ENCODE assay signal across 23 cellular contexts in genomic region chr7:55342216-55342871, GRCh38.
"Had no signal": no experiment of that assay in that cellular context is flagged by ENCODE, and none has a peak within 500 bp of the region (broad histone marks: within the 10 kb centered on the region; RNA-seq: fewer than 3 reads in every experiment).

No MANE protein-coding gene starts in this region.

- H2AFZ ChIP-seq: hepatocyte had no signal

- H3K4me1 Mint-ChIP-seq: immature natural killer cell, mesothelial cell of epicardium had no signal

- H3K79me2 ChIP-seq: hepatocyte had no signal

- H3K9me3 Mint-ChIP-seq: immature natural killer cell had no signal

- H3K27me3 ChIP-seq: hepatocyte had no signal

- H3K4me3 Mint-ChIP-seq: immature natural killer cell, mesothelial cell of epicardium had no signal

- H3K4me3 ChIP-seq: coronary artery, dorsolateral prefrontal cortex, esophagus muscularis mucosa, gastroesophageal sphincter, heart left ventricle, hepatocyte, left lung, lower lobe of right lung, mucosa of descending colon had no signal

- H3K4me2 ChIP-seq: hepatocyte had no signal

- H3K27ac ChIP-seq: coronary artery, dorsolateral prefrontal cortex, esophagus muscularis mucosa, foreskin keratinocyte, gastroesophageal sphincter, heart left ventricle, hepatocyte, left lung, lower lobe of right lung had no signal

- H3K27ac Mint-ChIP-seq: immature natural killer cell, mesothelial cell of epicardium had no signal

- FAIRE-seq: colon, endothelial cell of umbilical vein, frontal cortex had no signal

- ATAC-seq: foreskin keratinocyte, gastroesophageal sphincter, heart left ventricle, left cardiac atrium, left lung, left ventricle myocardium superior, mucosa of descending colon had no signal

- DNase-seq: dermis blood vessel endothelial cell; dorsolateral prefrontal cortex; effector CD4-positive, alpha-beta T cell; effector memory CD4-positive, alpha-beta T cell; foreskin keratinocyte; heart left ventricle; hypothalamus; immature natural killer cell; islet precursor cell; left cardiac atrium; left lung; left ventricle myocardium superior; lower lobe of right lung; mesenchymal stem cell; mucosa of descending colon had no signal

- H3K9me3 ChIP-seq: esophagus muscularis mucosa, gastroesophageal sphincter, heart left ventricle, lower lobe of right lung, mucosa of descending colon had no signal

- H3K4me1 ChIP-seq: esophagus muscularis mucosa, foreskin keratinocyte, gastroesophageal sphincter, heart left ventricle, left lung, lower lobe of right lung had no signal

- H3K36me3 ChIP-seq: esophagus muscularis mucosa, gastroesophageal sphincter, heart left ventricle, left lung, lower lobe of right lung had no signal
